ENCODE assay signal across 10 cellular contexts in the genomic region with DNA sequence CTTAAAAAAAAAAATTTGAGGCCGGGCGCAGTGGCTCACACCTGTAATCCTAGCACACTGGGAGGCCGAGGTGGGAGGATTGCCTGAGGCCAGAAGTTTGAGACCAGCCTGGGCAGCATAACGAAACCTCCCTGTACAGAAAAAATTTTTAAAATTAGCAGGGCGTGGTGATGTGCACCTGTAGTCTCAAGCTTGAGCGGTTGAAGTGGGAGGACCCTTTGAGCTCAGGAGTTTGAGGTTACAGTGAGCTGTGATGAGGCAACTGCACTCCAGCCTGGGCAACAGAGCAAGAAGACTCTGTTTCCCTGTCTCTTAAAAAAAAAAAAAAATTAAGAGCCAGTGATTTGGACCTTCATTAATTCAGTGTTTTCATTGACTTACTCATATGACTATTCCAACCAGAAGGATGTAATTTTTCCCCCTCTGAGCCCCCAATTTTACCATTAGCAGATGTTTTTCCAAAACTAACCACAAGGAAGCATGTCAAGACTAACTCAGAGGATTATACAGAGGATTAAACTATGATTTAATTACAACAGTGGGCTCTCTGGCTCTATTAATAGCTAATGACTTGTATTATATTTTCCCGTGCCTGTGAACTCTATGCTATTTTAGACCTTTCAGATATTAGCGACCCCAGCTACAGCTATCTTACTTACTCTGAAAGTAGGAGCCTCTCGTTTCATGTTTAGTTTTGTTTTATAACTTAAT.
DNase-seq lines count a peak whose midpoint lies in the region; ATAC-seq and TF ChIP-seq lines count a peak whose summit lies in the region.
"Had no signal": no experiment of that assay in that cellular context is flagged by ENCODE, and none has a peak within 500 bp of the region (broad histone marks: within the 10 kb centered on the region; RNA-seq: fewer than 3 reads in every experiment).

No MANE protein-coding gene starts in this region.

- H3K9me3 ChIP-seq in HUES6 (ENCODE audit: control insufficient read depth, insufficient read depth, low read depth, low read length), result no peaks in the 10 kb centered on the region
- H3K9me3 ChIP-seq in mucosa of descending colon, result no peaks in the 10 kb centered on the region
- H3K9me3 ChIP-seq: SJSA1 had no signal

- H3K9ac ChIP-seq in HUES6 (ENCODE audit: low read length), result peak overlapping the region; percentile 24

- DNase-seq in mucosa of descending colon, result no peak
- no peak for DNase-seq in brain microvascular endothelial cell
- DNase-seq in hypothalamus (lab: John Stamatoyannopoulos, UW), result no peak
- no peak for DNase-seq in stimulated activated CD4-positive, alpha-beta T cell treated with anti-CD3 and anti-CD28 coated beads, Interleukin-4, amount 100 ng/mL, for 1 hour
- DNase-seq in AG20443 (ENCODE audit: low spot score), result no peak
- DNase-seq: activated naive CD4-positive, alpha-beta T cell treated with anti-CD3 and anti-CD28 coated beads, Interleukin-2, amount 10 ng/mL, durations not matched to agents 7 days and 5 days had no signal

- ATAC-seq in GM18868 (IDR thresholded peaks at IDR 0.05; ENCODE audit: unreplicated experiment), result peak; percentile 61
- ATAC-seq in HG02571 (IDR thresholded peaks at IDR 0.05; ENCODE audit: unreplicated experiment), result peak; percentile 50
- peak; percentile 37 for ATAC-seq in mucosa of descending colon

- H3K36me3 ChIP-seq in HUES6 (ENCODE audit: control insufficient read depth, insufficient read depth, low read length) (no peaks in the 10 kb centered on the region), mucosa of descending colon (ENCODE audit: low read depth) (no peaks in the 10 kb centered on the region), brain microvascular endothelial cell (replicated peaks) (no peaks in the 10 kb centered on the region)
- H3K36me3 ChIP-seq: SJSA1 had no signal

- intact Hi-C loops in mucosa of descending colon (cut with DNase I, micrococcal nuclease), result no loop called here

- TF ChIP-seq CTCF in mucosa of descending colon (IDR thresholded peaks at IDR 0.05) (no peak), brain microvascular endothelial cell (IDR thresholded peaks at IDR 0.05; ENCODE audit: low read depth, low read length, missing control alignments) (no peak)

- H3K4me3 ChIP-seq in HUES6 (ENCODE audit: low read depth, low read length) (peak overlapping the region; percentile 44), mucosa of descending colon (no peak overlapping the region), brain microvascular endothelial cell (ENCODE audit: low read depth, low read length) (no peak overlapping the region)
- H3K4me3 ChIP-seq: SJSA1 had no signal

- H3K27me3 ChIP-seq in HUES6 (ENCODE audit: control insufficient read depth, insufficient read depth, low read length) (no peaks in the 10 kb centered on the region), brain microvascular endothelial cell (replicated peaks) (no peaks in the 10 kb centered on the region)
- H3K27me3 ChIP-seq: SJSA1 had no signal

- in situ Hi-C loops in brain microvascular endothelial cell (cut with HindIII; ENCODE audit: low pct_ligation_motif_present, low sequenced_read_pairs), result no loop called here

- H3K27ac ChIP-seq in HUES6 (ENCODE audit: low read depth, low read length), result peak overlapping the region; percentile 95
- H3K27ac ChIP-seq in brain microvascular endothelial cell, result no peak overlapping the region
- H3K27ac ChIP-seq: SJSA1 had no signal

- H3K4me1 ChIP-seq in HUES6 (ENCODE audit: control insufficient read depth, insufficient read depth, low read length), result peaks cover 80% of the 10 kb centered on the region
- peaks cover 17% of the 10 kb centered on the region for H3K4me1 ChIP-seq in mucosa of descending colon (ENCODE audit: low read depth)
